1 cellular context compared by ENCODE assay signal in genomic region chr17:65057520-65058075, GRCh38.
TF ChIP-seq lines count a peak whose summit lies in the region.

No MANE protein-coding gene starts in this region.

TF ChIP-seq in HCT116, 20 proteins besides CTCF, POLR2A, EP300 and RAD21 (continued from another document):
- TF ChIP-seq ZBTB33 (IDR thresholded peaks at IDR 0.05; ENCODE audit: extremely low read depth, insufficient replicate concordance, low read length) (no peak), ZFX (IDR thresholded peaks at IDR 0.05) (no peak), REST (IDR thresholded peaks at IDR 0.05; ENCODE audit: low read depth) (no peak)
